In the genomic region with DNA sequence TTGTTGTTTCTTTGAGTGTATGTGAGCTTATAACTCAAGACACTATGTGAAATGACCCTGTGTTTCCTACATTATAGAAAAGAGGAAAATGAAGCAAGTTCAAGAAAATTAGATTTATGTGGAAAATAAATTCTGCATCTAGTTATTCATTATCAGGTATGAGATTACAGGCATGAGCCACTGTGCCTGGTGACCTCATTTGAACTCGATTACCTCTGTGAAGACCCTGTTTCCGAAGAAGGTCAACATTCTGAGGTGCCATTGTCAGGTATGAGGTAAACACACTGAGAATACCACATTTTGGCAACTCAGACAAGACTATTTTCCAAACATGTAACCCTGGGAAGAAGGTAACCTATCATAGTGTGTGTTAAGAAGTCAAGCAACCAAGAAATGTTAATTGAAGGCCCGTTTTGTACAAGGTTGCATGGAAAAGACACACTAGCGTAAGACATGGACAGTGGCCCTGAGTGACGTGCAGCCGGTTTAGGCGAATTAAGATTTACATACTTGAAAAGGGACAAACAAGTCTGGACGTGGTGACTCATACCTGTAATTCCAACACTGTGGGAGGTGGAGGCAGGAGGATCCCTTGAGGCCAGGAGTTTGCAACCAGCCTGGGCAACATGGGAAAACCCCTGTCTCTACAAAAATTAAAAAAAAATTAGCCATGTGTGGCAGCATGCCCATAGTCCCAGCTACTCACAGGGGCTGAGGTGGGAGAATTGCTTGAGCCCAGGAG, we compare ENCODE assay signal across 12 cellular contexts.
DNase-seq lines count a peak whose midpoint lies in the region; ATAC-seq, FAIRE-seq and TF ChIP-seq lines count a peak whose summit lies in the region.
"Had no signal": no experiment of that assay in that cellular context is flagged by ENCODE, and none has a peak within 500 bp of the region (broad histone marks: within the 10 kb centered on the region; RNA-seq: fewer than 3 reads in every experiment).

No MANE protein-coding gene starts in this region.

- TF ChIP-seq CTCF in pancreas (IDR thresholded peaks at IDR 0.05) (no peak), GM20000 (IDR thresholded peaks at IDR 0.05; ENCODE audit: extremely low read depth, missing control alignments) (no peak)

- H3K27me3 ChIP-seq in HUES48 (ENCODE audit: control insufficient read depth, insufficient read depth, low read length) (no peaks in the 10 kb centered on the region), duodenal mucosa (ENCODE audit: control insufficient read depth in 1 of 2, insufficient read depth in 2 of 2, low read length in 2 of 2) (no peaks in the 10 kb centered on the region), pancreas (no peaks in the 10 kb centered on the region)
- H3K27me3 ChIP-seq: suprapubic skin had no signal

- H3K4me1 ChIP-seq in HUES48 (ENCODE audit: control insufficient read depth, insufficient read depth, low read length), result peaks cover 52% of the 10 kb centered on the region
- H3K4me1 ChIP-seq in duodenal mucosa (ENCODE audit: control insufficient read depth in 1 of 2, insufficient read depth in 2 of 2, low read length in 2 of 2), result peaks cover 22 to 27% of the 10 kb centered on the region in 2 donors
- peaks cover 51 to 73% (median 64%) of the 10 kb centered on the region in 3 donors for H3K4me1 ChIP-seq in pancreas

- peak; percentile 51 to 72 (median 56) for ATAC-seq in pancreas
- no peak for ATAC-seq in HG02840 (IDR thresholded peaks at IDR 0.05; ENCODE audit: low FRiP score, unreplicated experiment)

- DNase-seq in ELF-1 (ENCODE audit: low read depth, low spot score), result peak; percentile 62
- peak in 3 of 6 donors; percentile 48 to 61 (median 49) for DNase-seq in pancreas
- no peak for DNase-seq in NCI-H2107 treated with DMSO at 0.1 percent for 48 hours (lab: John Stamatoyannopoulos, UW; ENCODE audit: unreplicated experiment)
- DNase-seq in cerebellar cortex (ENCODE audit: low spot score), result no peak
- no peak for DNase-seq in GM20000 (ENCODE audit: low spot score)
- DNase-seq: Kasumi-1, naive B cell, T-helper 1 cell had no signal

- no peak for FAIRE-seq in pancreas (lab: Jason Lieb, UNC)

- intact Hi-C loops in pancreas (cut with DNase I), result no loop called here

- H3K9ac ChIP-seq in HUES48 (ENCODE audit: low read depth, low read length), result no peak overlapping the region
- no peak overlapping the region for H3K9ac ChIP-seq in duodenal mucosa (ENCODE audit: low read depth in 1 of 2, low read length in 2 of 2)

- no peaks in the 10 kb centered on the region for H3K9me3 ChIP-seq in HUES48 (ENCODE audit: control insufficient read depth, insufficient read depth, low read length)
- H3K9me3 ChIP-seq in duodenal mucosa (ENCODE audit: control insufficient read depth in 1 of 2, low read length in 2 of 2), result no peaks in the 10 kb centered on the region
- no peaks in the 10 kb centered on the region for H3K9me3 ChIP-seq in pancreas
- H3K9me3 ChIP-seq: suprapubic skin had no signal

- H3K27ac ChIP-seq in HUES48 (ENCODE audit: low read depth, low read length) (peak overlapping the region; percentile 32), duodenal mucosa (ENCODE audit: low read depth, low read length) (peak overlapping the region; percentile 22), pancreas (peak overlapping the region in 2 of 4 donors; percentile 72 to 75)
- H3K27ac ChIP-seq: suprapubic skin had no signal

- H3K36me3 ChIP-seq in HUES48 (ENCODE audit: control insufficient read depth, insufficient read depth, low read length), result no peaks in the 10 kb centered on the region; the same call in 1 of the 2 replicates
- no peaks in the 10 kb centered on the region for H3K36me3 ChIP-seq in duodenal mucosa (ENCODE audit: control insufficient read depth in 1 of 2, insufficient read depth in 2 of 2, low read length in 2 of 2)
- peaks cover 0 to 4% (median 0%) of the 10 kb centered on the region in 3 donors for H3K36me3 ChIP-seq in pancreas
- H3K36me3 ChIP-seq: suprapubic skin had no signal

- H3K4me3 ChIP-seq in HUES48 (ENCODE audit: low read depth, low read length) (no peak overlapping the region), duodenal mucosa (ENCODE audit: low read depth in 1 of 2, low read length in 2 of 2) (no peak overlapping the region), pancreas (no peak overlapping the region)
- H3K4me3 ChIP-seq: suprapubic skin had no signal

- WGBS in pancreas, 2 donors, result 16 to 21% methylated on average over 8 of the region's 8 CpGs
